Comparison of ENCODE assay signal across 8 cellular contexts in genomic region chr1:114668784-114669561, GRCh38. TPM values are rescaled to one million over a fixed set of nuclear protein-coding genes. Genes with fewer than 3 reads are reported as not detected.
A peak's percentile ranks its signal among the peaks of the same experiment; 100 is the strongest.
DNase-seq lines count a peak whose midpoint lies in the region; ATAC-seq, FAIRE-seq and TF ChIP-seq lines count a peak whose summit lies in the region.

No MANE protein-coding gene starts in this region.

- H3K4me1 ChIP-seq in A549 (no peaks in the 10 kb centered on the region), HCT116 (ENCODE audit: control insufficient read depth in 1 of 2, insufficient read depth in 2 of 2, low read length in 2 of 2) (peaks cover 11 to 22% of the 10 kb centered on the region in 2 experiments; a peak in 3 of 4 replicates), ascending aorta (no peaks in the 10 kb centered on the region), HepG2 (ENCODE audit: insufficient read depth, low read length) (peaks cover 17% of the 10 kb centered on the region), thyroid gland (peaks cover 0 to 4% of the 10 kb centered on the region in 2 donors)

- CTCF ChIA-PET in A549 (lab: Yijun Ruan, JAX), result interaction anchor here (0.8 to 1.7 kb wide), 6 partner anchors 9 to 322 kb away, joined by 3 to 6 read pairs (median 3); partner anchors contain the start of gene AMPD1
- CTCF ChIA-PET in HCT116 (lab: Charles Lee), result interaction anchor here (1.0 to 4.0 kb wide), 4 partner anchors 38 to 690 kb away, joined by 3 to 19 read pairs (median 4); partner anchors contain the start of gene OLFML3
- CTCF ChIA-PET in HepG2 (lab: Yijun Ruan, JAX; ENCODE audit: low intra/inter-chr PET ratio, low total read pairs), result interaction anchor here (2.9 kb wide), 1 partner anchor 323 kb away, joined by 12 read pairs; no protein-coding TSS in a partner anchor

- H4K20me1 ChIP-seq in HCT116 (ENCODE audit: insufficient read depth) (no peaks in the 10 kb centered on the region), HepG2 (ENCODE audit: insufficient read depth, low read length) (no peaks in the 10 kb centered on the region)

- in situ Hi-C loops in HepG2 (cut with HindIII; ENCODE audit: extremely low pct_ligation_motif_present, low pct_unique_long_range_greater_than_20kb), result no loop called here

- TF ChIP-seq CTCF in A549 (IDR thresholded peaks at IDR 0.05) (no peak), HCT116 (IDR thresholded peaks at IDR 0.05 in 2 of 3, conservative IDR thresholded peaks at IDR 0.05 in 1 of 3; ENCODE audit: borderline replicate concordance in 1 of 3, insufficient read depth in 1 of 3, low read depth in 2 of 3, low read length in 2 of 3) (no peak), ascending aorta (IDR thresholded peaks at IDR 0.05) (no peak), HepG2 (CRISPR knock-in tag; IDR thresholded peaks at IDR 0.05) (no peak), thyroid gland (IDR thresholded peaks at IDR 0.05) (no peak)

- WGBS in A549 (ENCODE audit: missing lambda C conversion rate), result 82% methylated on average over 13 of the region's 13 CpGs
- whole genome bisulfite sequencing in HepG2 (ENCODE audit: low lambda C conversion rate), result 5% methylated on average over 13 of the region's 13 CpGs
- WGBS in thyroid gland, 2 donors, result 48 to 52% methylated on average over 13 of the region's 13 CpGs

- RAD21 ChIA-PET in HCT116 (lab: Charles Lee; ENCODE audit: low non-redundant PET in 1 of 2, low total read pairs in 2 of 2, uncharacterized antibody in 2 of 2, unreplicated experiment in 2 of 2), result no interaction called here

- TF ChIP-seq EP300 in A549 (IDR thresholded peaks at IDR 0.05) (no peak), HepG2 (IDR thresholded peaks at IDR 0.05; ENCODE audit: low read depth in 2 of 2, low read length in 2 of 2) (no peak), HepG2 (CRISPR knock-in tag; IDR thresholded peaks at IDR 0.05; ENCODE audit: borderline replicate concordance) (no peak)

- H3K4me2 ChIP-seq in A549 (peak overlapping the region; percentile 99), HCT116 (ENCODE audit: low read length) (peak overlapping the region; percentile 99), HepG2 (ENCODE audit: low read depth, low read length) (peak overlapping the region; percentile 99)

- intact Hi-C loops in HCT116 (cut with micrococcal nuclease), result no loop called here
- intact Hi-C loops in ascending aorta (cut with DNase I), result loop anchor here (5.0 kb wide), 2 partner anchors 687 to 1282 kb away; no protein-coding TSS in a partner anchor
- intact Hi-C loops in HepG2 (cut with micrococcal nuclease; ENCODE audit: unreplicated experiment), result no loop called here
- intact Hi-C loops in thyroid gland (cut with DNase I), result no loop called here

- no peaks in the 10 kb centered on the region for H3K9me3 ChIP-seq in A549
- H3K9me3 ChIP-seq in HCT116 (ENCODE audit: control insufficient read depth in 1 of 2, insufficient read depth in 1 of 2, low read depth in 1 of 2, low read length in 2 of 2), result no peaks in the 10 kb centered on the region
- H3K9me3 ChIP-seq in ascending aorta, result no peaks in the 10 kb centered on the region
- H3K9me3 ChIP-seq in HepG2 (ENCODE audit: low read length), result no peaks in the 10 kb centered on the region
- H3K9me3 ChIP-seq in thyroid gland, result no peaks in the 10 kb centered on the region

- POLR2A ChIA-PET in A549 (lab: Yijun Ruan, JAX), result no interaction called here
- POLR2A ChIA-PET in HCT116 (lab: Charles Lee), result interaction anchor here (0.7 to 1.2 kb wide), 4 partner anchors 9 to 112 kb away, joined by 3 to 6 read pairs (median 3); partner anchors contain the start of gene SIKE1
- POLR2A ChIA-PET in HepG2 (lab: Yijun Ruan, JAX), result interaction anchor here (1.0 to 1.7 kb wide), 3 partner anchors 47 to 111 kb away, joined by 3 to 8 read pairs (median 4); partner anchors contain the start of genes NRAS and SIKE1

- H3K27ac ChIP-seq in A549 (peak overlapping the region in 1 of 2 experiments; percentile 76; a peak in 2 of 6 replicates), HCT116 (ENCODE audit: low read depth, low read length) (peak overlapping the region; percentile 54), ascending aorta (peak overlapping the region; percentile 68 to 82), HepG2 (ENCODE audit: extremely low read length, insufficient read depth, low read length) (no peak overlapping the region), thyroid gland (peak overlapping the region in 2 of 3 donors; percentile 63 to 68)

- H3K4me3 ChIP-seq in A549, result peak overlapping the region; percentile 68
- peak overlapping the region; percentile 68 to 85 for H3K4me3 ChIP-seq in HCT116 (replicated peaks in 1 of 2; ENCODE audit: low read depth in 1 of 2, low read length in 2 of 2)
- H3K4me3 ChIP-seq in ascending aorta, result peak overlapping the region; percentile 77 to 94
- H3K4me3 ChIP-seq in HepG2 (replicated peaks in 1 of 3; ENCODE audit: insufficient read depth in 1 of 3, low read depth in 2 of 3, low read length in 3 of 3), result peak overlapping the region; percentile 53 to 80 (median 65)
- peak overlapping the region; percentile 56 to 90 (median 75) for H3K4me3 ChIP-seq in thyroid gland (replicated peaks in 1 of 3)

- no peak for DNase-seq in A549 (ENCODE audit: low read depth in 1 of 2, low spot score in 1 of 2)
- DNase-seq in HCT116 (ENCODE audit: low read depth, low spot score), result no peak
- no peak for DNase-seq in ascending aorta (ENCODE audit: low spot score in 2 of 2)
- DNase-seq in HepG2 (ENCODE audit: low spot score), result peak; percentile 37
- DNase-seq in thyroid gland, result no peak
- DNase-seq in NCI-H2029 treated with DMSO at 0.1 percent for 48 hours (lab: John Stamatoyannopoulos, UW), result no peak
- no peak for DNase-seq in NCI-H1048 (lab: John Stamatoyannopoulos, UW)

- BruUV-seq in HCT116 (replicated peaks; lab: Mats Ljungman, UMichigan) (no TSS peak), HepG2 (replicated peaks; lab: Mats Ljungman, UMichigan) (TSS peak; percentile 58)

- H3K27me3 ChIP-seq in HCT116 (ENCODE audit: insufficient read depth, low read length), result no peaks in the 10 kb centered on the region
- no peaks in the 10 kb centered on the region for H3K27me3 ChIP-seq in ascending aorta
- peaks cover 0 to 23% of the 10 kb centered on the region in 2 experiments; a peak in 1 of 5 replicates for H3K27me3 ChIP-seq in HepG2 (ENCODE audit: control insufficient read depth in 1 of 2, insufficient read depth in 2 of 2, low read length in 2 of 2)
- H3K27me3 ChIP-seq in thyroid gland, result no peaks in the 10 kb centered on the region

- H3K9ac ChIP-seq in HCT116 (ENCODE audit: low read length), result peak overlapping the region; percentile 76
- H3K9ac ChIP-seq in HepG2 (ENCODE audit: insufficient read depth, low read depth, low read length), result peak overlapping the region; percentile 32; the same call in 1 of the 2 replicates

- ATAC-seq in A549, result no peak
- no peak for ATAC-seq in HCT116
- ATAC-seq in HepG2, result no peak
- ATAC-seq in HG02798 (IDR thresholded peaks at IDR 0.05; ENCODE audit: poor library complexity, unreplicated experiment), result no peak

- H3K79me2 ChIP-seq in HCT116 (ENCODE audit: insufficient read depth, low read length), result no peaks in the 10 kb centered on the region
- H3K79me2 ChIP-seq in HepG2 (ENCODE audit: insufficient read depth, low read length), result no peaks in the 10 kb centered on the region

- H2AFZ ChIP-seq in HCT116 (ENCODE audit: low read depth, low read length, poor library complexity, severe bottlenecking), result peak overlapping the region; percentile 82
- no peak overlapping the region for H2AFZ ChIP-seq in HepG2 (ENCODE audit: low read length)

- TF ChIP-seq POLR2A in A549 (IDR thresholded peaks at IDR 0.05; ENCODE audit: low read length), result no peak
- no peak for TF ChIP-seq POLR2A in HCT116 (IDR thresholded peaks at IDR 0.05; ENCODE audit: borderline replicate concordance, extremely low read depth, insufficient read depth, insufficient read length)
- TF ChIP-seq POLR2A in HepG2 (IDR thresholded peaks at IDR 0.05; ENCODE audit: insufficient read depth in 1 of 2, low read depth in 2 of 2, low read length in 2 of 2), result no peak
- TF ChIP-seq POLR2A in thyroid gland (IDR thresholded peaks at IDR 0.05), result no peak

- FAIRE-seq in A549 (lab: Jason Lieb, UNC) (no peak), HepG2 (lab: Jason Lieb, UNC) (no peak)

- H3K36me3 ChIP-seq in HCT116 (ENCODE audit: control insufficient read depth in 1 of 2, insufficient read depth in 2 of 2, low read length in 2 of 2), result no peaks in the 10 kb centered on the region
- H3K36me3 ChIP-seq in ascending aorta, result no peaks in the 10 kb centered on the region
- no peaks in the 10 kb centered on the region for H3K36me3 ChIP-seq in HepG2 (replicated peaks in 1 of 2; ENCODE audit: control insufficient read depth in 1 of 2, insufficient read depth in 2 of 2, low read length in 2 of 2)
- no peaks in the 10 kb centered on the region for H3K36me3 ChIP-seq in thyroid gland

- H3K9me2 ChIP-seq in HCT116 (ENCODE audit: insufficient read depth), result no peaks in the 10 kb centered on the region

- TF ChIP-seq RAD21 in A549 (conservative IDR thresholded peaks at IDR 0.05 in 1 of 2, IDR thresholded peaks at IDR 0.05 in 1 of 2) (no peak), HCT116 (IDR thresholded peaks at IDR 0.05; ENCODE audit: low read depth) (0 out of 2 replicates have a peak, but pooled peaks have one; percentile 7), HepG2 (CRISPR knock-in tag; IDR thresholded peaks at IDR 0.05) (no peak)

RNA-seq across cellular contexts. Expression of gene DENND2C, which starts 0.9 kb away (rescaled TPM):
- polyA plus RNA-seq in A549 (2011; rRNA removed), result 0.19 and 0.24 TPM in 2 replicates
- polyA plus RNA-seq in A549 (2012; cell fraction: cytosol; rRNA removed), result 0.04 TPM in 2 replicates
- 0.05 and 0.06 TPM in 2 replicates for polyA plus RNA-seq in A549 (2012; cell fraction: nucleus; rRNA removed)
- 0.16 to 0.20 TPM (median 0.18 TPM) in 3 replicates for polyA plus RNA-seq in A549 (2017; fragmentation: RNase III; extraction: RNeasy Plus Mini Kit Qiagen cat#74134 plus additional on column Dnase treatment)
- polyA minus RNA-seq in A549 (2011; rRNA and poly(A)+ RNA removed), result 0.15 and 0.50 TPM in 2 replicates
- 3.6 TPM for total RNA-seq in HCT116 (2021; ENCODE audit: unreplicated experiment)
- 0.89 and 1.2 TPM in 2 replicates for polyA plus RNA-seq in HCT116 (2012)
- 5.4 TPM for total RNA-seq in ascending aorta
- 0.25 and 0.33 TPM in 2 replicates for total RNA-seq in HepG2 (2016; rRNA removed; fragmentation: Illumina TruSeq; extraction: Trizol)
- 0.09 TPM in 1 of 2 replicates, not detected in the other for total RNA-seq in HepG2 (2016; cell fraction: cytosol; rRNA removed; fragmentation: Illumina TruSeq; extraction: Trizol; ENCODE audit: low read depth)
- total RNA-seq in HepG2 (2016; cell fraction: insoluble cytoplasmic fraction; rRNA removed; fragmentation: Illumina TruSeq; extraction: Trizol), result 0.26 and 0.28 TPM in 2 replicates
- total RNA-seq in HepG2 (2016; cell fraction: membrane; rRNA removed; fragmentation: Illumina TruSeq; extraction: Trizol), result 0.14 and 0.19 TPM in 2 replicates
- total RNA-seq in HepG2 (2016; cell fraction: nucleus; rRNA removed; fragmentation: Illumina TruSeq; extraction: Trizol), result 0.13 and 0.34 TPM in 2 replicates
- polyA plus RNA-seq in HepG2 (2011; rRNA removed), result 0.07 and 0.08 TPM in 2 replicates
- 0.08 TPM in 2 replicates for polyA plus RNA-seq in HepG2 (2011; cell fraction: cytosol; rRNA removed)
- polyA plus RNA-seq in HepG2 (2011; cell fraction: nucleus; rRNA removed), result 0.10 and 0.13 TPM in 2 replicates
- polyA plus RNA-seq in HepG2 (2012), result 0.11 and 0.32 TPM in 2 replicates
- not detected in 2 replicates for polyA plus RNA-seq in HepG2 (2016; cell fraction: cytosol; fragmentation: Illumina TruSeq; extraction: Trizol; ENCODE audit: low read depth)
- 0.10 and 0.14 TPM in 2 replicates for polyA plus RNA-seq in HepG2 (2016; cell fraction: insoluble cytoplasmic fraction; fragmentation: Illumina TruSeq; extraction: Trizol; ENCODE audit: low read depth)
- 0.09 and 0.16 TPM in 2 replicates for polyA plus RNA-seq in HepG2 (2016; cell fraction: membrane; fragmentation: Illumina TruSeq; extraction: Trizol; ENCODE audit: low read depth)
- polyA plus RNA-seq in HepG2 (2016; cell fraction: nucleus; fragmentation: Illumina TruSeq; extraction: Trizol; ENCODE audit: insufficient read depth, low read depth), result 0.22 and 0.60 TPM in 2 replicates
- 0.20 and 3.4 TPM in 2 replicates for polyA minus RNA-seq in HepG2 (2011; rRNA and poly(A)+ RNA removed; ENCODE audit: low replicate concordance)
- polyA minus RNA-seq in HepG2 (2011; cell fraction: cytosol; rRNA and poly(A)+ RNA removed), result 0.20 TPM in 1 of 2 replicates, not detected in the other
- polyA minus RNA-seq in HepG2 (2011; cell fraction: nucleus; rRNA and poly(A)+ RNA removed), result 0.12 and 0.26 TPM in 2 replicates
- total RNA-seq in thyroid gland, result 1 to 10 TPM; 2.6 to 3.9 (median 3.8) TPM

RNA-seq across cellular contexts. Expression of gene AMPD1, which starts 26.4 kb away (rescaled TPM):
- polyA plus RNA-seq in A549 (2011; rRNA removed) (not detected in 2 replicates), A549 (2017; fragmentation: RNase III; extraction: RNeasy Plus Mini Kit Qiagen cat#74134 plus additional on column Dnase treatment) (not detected in 3 replicates), HepG2 (2011; rRNA removed) (not detected in 2 replicates)
- polyA plus RNA-seq in A549 (2012; cell fraction: cytosol; rRNA removed), result not detected in 2 replicates
- polyA plus RNA-seq in A549 (2012; cell fraction: nucleus; rRNA removed), result not detected in 2 replicates
- polyA minus RNA-seq in A549 (2011; rRNA and poly(A)+ RNA removed), result not detected in 2 replicates
- total RNA-seq in HCT116 (2021; ENCODE audit: unreplicated experiment) (not detected), ascending aorta (not detected), HepG2 (2016; rRNA removed; fragmentation: Illumina TruSeq; extraction: Trizol) (not detected in 2 replicates), thyroid gland (not detected)
- polyA plus RNA-seq in HCT116 (2012), result not detected in 2 replicates
- total RNA-seq in HepG2 (2016; cell fraction: cytosol; rRNA removed; fragmentation: Illumina TruSeq; extraction: Trizol; ENCODE audit: low read depth), result not detected in 2 replicates
- total RNA-seq in HepG2 (2016; cell fraction: insoluble cytoplasmic fraction; rRNA removed; fragmentation: Illumina TruSeq; extraction: Trizol), result not detected in 2 replicates
- total RNA-seq in HepG2 (2016; cell fraction: membrane; rRNA removed; fragmentation: Illumina TruSeq; extraction: Trizol), result not detected in 2 replicates
- total RNA-seq in HepG2 (2016; cell fraction: nucleus; rRNA removed; fragmentation: Illumina TruSeq; extraction: Trizol), result not detected in 2 replicates
- not detected in 2 replicates for polyA plus RNA-seq in HepG2 (2011; cell fraction: cytosol; rRNA removed)
- polyA plus RNA-seq in HepG2 (2011; cell fraction: nucleus; rRNA removed), result not detected in 2 replicates
- not detected in 2 replicates for polyA plus RNA-seq in HepG2 (2012)
- not detected in 2 replicates for polyA plus RNA-seq in HepG2 (2016; cell fraction: cytosol; fragmentation: Illumina TruSeq; extraction: Trizol; ENCODE audit: low read depth)
- polyA plus RNA-seq in HepG2 (2016; cell fraction: insoluble cytoplasmic fraction; fragmentation: Illumina TruSeq; extraction: Trizol; ENCODE audit: low read depth), result not detected in 2 replicates
- polyA plus RNA-seq in HepG2 (2016; cell fraction: membrane; fragmentation: Illumina TruSeq; extraction: Trizol; ENCODE audit: low read depth), result not detected in 2 replicates
- polyA plus RNA-seq in HepG2 (2016; cell fraction: nucleus; fragmentation: Illumina TruSeq; extraction: Trizol; ENCODE audit: insufficient read depth, low read depth), result not detected in 2 replicates
- polyA minus RNA-seq in HepG2 (2011; rRNA and poly(A)+ RNA removed; ENCODE audit: low replicate concordance), result 0.33 TPM in 1 of 2 replicates, not detected in the other
- polyA minus RNA-seq in HepG2 (2011; cell fraction: cytosol; rRNA and poly(A)+ RNA removed), result not detected in 2 replicates
- polyA minus RNA-seq in HepG2 (2011; cell fraction: nucleus; rRNA and poly(A)+ RNA removed), result not detected in 2 replicates

RNA-seq across cellular contexts. Expression of gene NRAS, which starts 47.6 kb away (rescaled TPM):
- polyA plus RNA-seq in A549 (2011; rRNA removed) (42.6 and 52.2 TPM in 2 replicates), A549 (2017; fragmentation: RNase III; extraction: RNeasy Plus Mini Kit Qiagen cat#74134 plus additional on column Dnase treatment) (28.4 to 28.7 TPM (median 28.7 TPM) in 3 replicates), HepG2 (2011; rRNA removed) (26.9 and 38.6 TPM in 2 replicates)
- 9.5 and 10.6 TPM in 2 replicates for polyA plus RNA-seq in A549 (2012; cell fraction: cytosol; rRNA removed)
- polyA plus RNA-seq in A549 (2012; cell fraction: nucleus; rRNA removed), result 2.6 and 4.9 TPM in 2 replicates
- 23.4 and 25.2 TPM in 2 replicates for polyA minus RNA-seq in A549 (2011; rRNA and poly(A)+ RNA removed)
- total RNA-seq in HCT116 (2021; ENCODE audit: unreplicated experiment) (48.0 TPM), ascending aorta (10.7 TPM), HepG2 (2016; rRNA removed; fragmentation: Illumina TruSeq; extraction: Trizol) (58.8 and 96.2 TPM in 2 replicates), thyroid gland (10 to 100 TPM; 27.6 to 39.0 (median 31.0) TPM)
- 11.3 and 13.7 TPM in 2 replicates for polyA plus RNA-seq in HCT116 (2012)
- 8.6 and 9.7 TPM in 2 replicates for total RNA-seq in HepG2 (2016; cell fraction: cytosol; rRNA removed; fragmentation: Illumina TruSeq; extraction: Trizol; ENCODE audit: low read depth)
- 58.1 and 100 TPM in 2 replicates for total RNA-seq in HepG2 (2016; cell fraction: insoluble cytoplasmic fraction; rRNA removed; fragmentation: Illumina TruSeq; extraction: Trizol)
- total RNA-seq in HepG2 (2016; cell fraction: membrane; rRNA removed; fragmentation: Illumina TruSeq; extraction: Trizol), result 44.9 and 45.2 TPM in 2 replicates
- total RNA-seq in HepG2 (2016; cell fraction: nucleus; rRNA removed; fragmentation: Illumina TruSeq; extraction: Trizol), result 26.3 and 29.5 TPM in 2 replicates
- polyA plus RNA-seq in HepG2 (2011; cell fraction: cytosol; rRNA removed), result 16.4 and 26.5 TPM in 2 replicates
- polyA plus RNA-seq in HepG2 (2011; cell fraction: nucleus; rRNA removed), result 5.8 and 7.9 TPM in 2 replicates
- polyA plus RNA-seq in HepG2 (2012), result 27.6 and 33.3 TPM in 2 replicates
- 7.5 and 9.2 TPM in 2 replicates for polyA plus RNA-seq in HepG2 (2016; cell fraction: cytosol; fragmentation: Illumina TruSeq; extraction: Trizol; ENCODE audit: low read depth)
- 91.0 and 103 TPM in 2 replicates for polyA plus RNA-seq in HepG2 (2016; cell fraction: insoluble cytoplasmic fraction; fragmentation: Illumina TruSeq; extraction: Trizol; ENCODE audit: low read depth)
- polyA plus RNA-seq in HepG2 (2016; cell fraction: membrane; fragmentation: Illumina TruSeq; extraction: Trizol; ENCODE audit: low read depth), result 30.3 and 31.9 TPM in 2 replicates
- polyA plus RNA-seq in HepG2 (2016; cell fraction: nucleus; fragmentation: Illumina TruSeq; extraction: Trizol; ENCODE audit: insufficient read depth, low read depth), result 33.7 and 34.2 TPM in 2 replicates
- 19.6 and 37.8 TPM in 2 replicates for polyA minus RNA-seq in HepG2 (2011; rRNA and poly(A)+ RNA removed; ENCODE audit: low replicate concordance)
- 37.4 and 37.5 TPM in 2 replicates for polyA minus RNA-seq in HepG2 (2011; cell fraction: cytosol; rRNA and poly(A)+ RNA removed)
- polyA minus RNA-seq in HepG2 (2011; cell fraction: nucleus; rRNA and poly(A)+ RNA removed), result 24.2 and 29.1 TPM in 2 replicates

Comparison
In these comparisons a context has a peak if more than half of its experiments do, and no peak if none do; other contexts are left out.
1. Of the 38 proteins assayed by ChIP-seq in both HepG2 and A549: peak only in HepG2: ZSCAN20; only in A549: none; in both: none; in neither: 37.